16 cellular contexts compared by ENCODE assay signal in genomic region chr5:116396700-116397099, GRCh38.
DNase-seq lines count a peak whose midpoint lies in the region; ATAC-seq and TF ChIP-seq lines count a peak whose summit lies in the region.
"Had no signal": no experiment of that assay in that cellular context is flagged by ENCODE, and none has a peak within 500 bp of the region (broad histone marks: within the 10 kb centered on the region; RNA-seq: fewer than 3 reads in every experiment).

No MANE protein-coding gene starts in this region.

- intact Hi-C loops in body of pancreas (cut with DNase I), result no loop called here

- no peaks in the 10 kb centered on the region for H3K27me3 ChIP-seq in body of pancreas
- H3K27me3 ChIP-seq in parathyroid adenoma (ENCODE audit: control insufficient read depth, insufficient read depth, low read length), result no peaks in the 10 kb centered on the region
- no peaks in the 10 kb centered on the region for H3K27me3 ChIP-seq in thoracic aorta (replicated peaks; ENCODE audit: insufficient read depth)

- H3K36me3 ChIP-seq in body of pancreas (replicated peaks in 1 of 2; ENCODE audit: insufficient read depth in 1 of 2, low read depth in 2 of 2), result no peaks in the 10 kb centered on the region
- H3K36me3 ChIP-seq in parathyroid adenoma (ENCODE audit: control insufficient read depth, insufficient read depth, low read length), result no peaks in the 10 kb centered on the region
- no peaks in the 10 kb centered on the region for H3K36me3 ChIP-seq in thoracic aorta

- peak overlapping the region; percentile 66 for H2AFZ ChIP-seq in parathyroid adenoma

- no peak overlapping the region for H3K9ac ChIP-seq in parathyroid adenoma
- H3K9ac ChIP-seq: KMS-11 had no signal

- H3K9me3 ChIP-seq in body of pancreas (no peaks in the 10 kb centered on the region), parathyroid adenoma (ENCODE audit: control insufficient read depth, low read length) (no peaks in the 10 kb centered on the region), thoracic aorta (no peaks in the 10 kb centered on the region)

- H3K27ac ChIP-seq in body of pancreas (peak overlapping the region in 3 of 4 donors; percentile 45 to 58 (median 56)), parathyroid adenoma (peak overlapping the region; percentile 33), thoracic aorta (peak overlapping the region; percentile 58 to 71)
- H3K27ac ChIP-seq: KMS-11 had no signal

- WGBS in body of pancreas, 2 donors, result 6 to 27% methylated on average over 2 of the region's 2 CpGs

- no peak overlapping the region for H3K4me2 ChIP-seq in parathyroid adenoma (ENCODE audit: low read length)
- H3K4me2 ChIP-seq: KMS-11 had no signal

- H3K4me3 ChIP-seq in body of pancreas (no peak overlapping the region), parathyroid adenoma (ENCODE audit: low read depth, low read length) (no peak overlapping the region), thoracic aorta (no peak overlapping the region)

- no peaks in the 10 kb centered on the region for H3K79me2 ChIP-seq in parathyroid adenoma

- ATAC-seq in body of pancreas, result peak; percentile 88
- ATAC-seq in left lobe of liver, result peak; percentile 96
- no peak for ATAC-seq in thoracic aorta (ENCODE audit: insufficient number of reproducible peaks, low FRiP score, low read depth)

- TF ChIP-seq CTCF in body of pancreas (IDR thresholded peaks at IDR 0.05) (no peak), parathyroid adenoma (IDR thresholded peaks at IDR 0.05) (no peak), thoracic aorta (IDR thresholded peaks at IDR 0.05) (no peak)

- TF ChIP-seq POLR2A in body of pancreas (IDR thresholded peaks at IDR 0.05), result no peak

- H3K4me1 ChIP-seq in body of pancreas, result peaks cover 25% of the 10 kb centered on the region
- peaks cover 9% of the 10 kb centered on the region for H3K4me1 ChIP-seq in parathyroid adenoma
- H3K4me1 ChIP-seq in thoracic aorta (ENCODE audit: control insufficient read depth in 1 of 2, low read depth in 2 of 2), result peaks cover 13 to 21% of the 10 kb centered on the region in 2 donors

- DNase-seq in body of pancreas (peak; percentile 64 to 84 (median 75)), left lobe of liver (ENCODE audit: low spot score) (peak; percentile 73), thoracic aorta (ENCODE audit: low spot score) (no peak), epidermal melanocyte (ENCODE audit: insufficient read length, low spot score) (no peak), COR-L47 (lab: John Stamatoyannopoulos, UW) (no peak), T-helper 1 cell (no peak)
- DNase-seq: CD4-positive, alpha-beta T cell; DMS79; H9; NCI-H1048; NCI-H1694; NCI-H226; NCI-H526; SIG-M5 had no signal

Comparison
In these comparisons a context has a peak if more than half of its experiments do, and no peak if none do; other contexts are left out.
1. DNase-seq: peak in body of pancreas (4 of 4) and left lobe of liver (single experiment); none in thoracic aorta (single experiment), epidermal melanocyte (single experiment), COR-L47 (single experiment) and T-helper 1 cell (0 of 5).
2. Peak in every context shown above with its lines, with median percentiles within 50 percentile points of each other: H3K27ac ChIP-seq.